8 cellular contexts compared by ENCODE assay signal in the genomic region with DNA sequence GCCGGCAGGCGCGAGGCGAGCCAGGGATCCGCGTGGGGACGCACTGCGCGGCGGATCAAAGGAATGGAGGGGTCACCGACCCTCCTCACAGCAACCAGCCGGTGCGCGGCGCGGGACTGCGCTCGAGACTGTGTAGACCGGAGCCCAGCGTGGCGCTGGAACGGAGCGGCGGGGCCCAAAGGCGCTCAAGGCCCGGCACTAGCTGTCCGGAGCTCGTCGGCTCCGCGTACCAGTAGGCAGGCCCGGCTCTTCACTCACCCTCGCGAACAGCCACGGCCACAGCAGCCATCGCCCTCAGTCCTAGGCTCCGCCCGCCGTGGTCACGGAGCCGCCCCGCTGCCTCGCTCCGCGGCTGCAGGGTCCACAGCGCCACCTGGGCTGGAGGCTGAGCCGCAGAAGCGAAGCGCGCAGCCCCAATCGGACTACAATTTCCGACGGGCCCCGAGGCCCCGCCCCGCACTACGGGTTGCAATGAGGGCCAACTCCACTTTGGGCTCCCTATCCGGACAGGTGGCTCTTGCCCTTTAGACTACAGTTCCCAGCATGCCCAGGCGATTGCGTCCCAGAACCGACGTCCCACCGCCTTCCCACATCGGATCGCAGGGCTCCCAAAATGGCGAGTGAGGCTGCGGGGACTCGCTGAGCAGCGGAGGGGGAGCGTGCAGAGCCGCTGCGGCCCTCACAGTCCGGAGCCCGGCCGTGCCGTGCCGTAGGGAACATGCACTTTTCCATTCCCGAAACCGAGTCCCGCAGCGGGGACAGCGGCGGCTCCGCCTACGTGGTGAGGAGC. TPM values are rescaled to one million over a fixed set of nuclear protein-coding genes. Genes with fewer than 3 reads are reported as not detected.
DNase-seq lines count a peak whose midpoint lies in the region; ATAC-seq and TF ChIP-seq lines count a peak whose summit lies in the region.

A gene (minus strand): TSS at position 313 of the 790 bp plus-strand sequence. CDS start 24 bp downstream, at position 289.
A gene with protein sequence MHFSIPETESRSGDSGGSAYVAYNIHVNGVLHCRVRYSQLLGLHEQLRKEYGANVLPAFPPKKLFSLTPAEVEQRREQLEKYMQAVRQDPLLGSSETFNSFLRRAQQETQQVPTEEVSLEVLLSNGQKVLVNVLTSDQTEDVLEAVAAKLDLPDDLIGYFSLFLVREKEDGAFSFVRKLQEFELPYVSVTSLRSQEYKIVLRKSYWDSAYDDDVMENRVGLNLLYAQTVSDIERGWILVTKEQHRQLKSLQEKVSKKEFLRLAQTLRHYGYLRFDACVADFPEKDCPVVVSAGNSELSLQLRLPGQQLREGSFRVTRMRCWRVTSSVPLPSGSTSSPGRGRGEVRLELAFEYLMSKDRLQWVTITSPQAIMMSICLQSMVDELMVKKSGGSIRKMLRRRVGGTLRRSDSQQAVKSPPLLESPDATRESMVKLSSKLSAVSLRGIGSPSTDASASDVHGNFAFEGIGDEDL (plus strand): TSS at position 591 of the 790 bp plus-strand sequence. CDS start 128 bp downstream, at position 719.

- peak within 1 kb of the TSS; percentile 80 for H3K27ac ChIP-seq in 22Rv1

- peak; percentile 99 to 100 for DNase-seq in NCI-H2081 (lab: John Stamatoyannopoulos, UW)
- peak; percentile 98 for DNase-seq in T1000 (lab: John Stamatoyannopoulos, UW)
- DNase-seq in astrocyte of the hippocampus (ENCODE audit: low read depth, low spot score): peak; percentile 100
- peak; percentile 95 for DNase-seq in hepatic stellate cell (ENCODE audit: low spot score)
- DNase-seq in renal cortical epithelial cell (ENCODE audit: low read depth): peak; percentile 96

- ATAC-seq in GM18511 (IDR thresholded peaks at IDR 0.05; ENCODE audit: unreplicated experiment) (peak; percentile 92), HG03039 (IDR thresholded peaks at IDR 0.05; ENCODE audit: unreplicated experiment) (peak; percentile 92)

- TF ChIP-seq CTCF in 22Rv1 (IDR thresholded peaks at IDR 0.05): peak; percentile 95

RNA-seq across cellular contexts. Expression of the first gene that starts in this region (rescaled TPM):
- total RNA-seq in renal cortical epithelial cell: 26.9 and 27.8 TPM in 2 replicates

RNA-seq across cellular contexts. Expression of the second gene that starts in this region (rescaled TPM):
- total RNA-seq in renal cortical epithelial cell: 94.9 and 125 TPM in 2 replicates

Comparison
In these comparisons a context has a peak if more than half of its experiments do, and no peak if none do; other contexts are left out.
1. Peak in every context shown above with its lines: DNase-seq, ATAC-seq and H3K27ac ChIP-seq.